ENCODE assay signal across 1 cellular context in the genomic region with DNA sequence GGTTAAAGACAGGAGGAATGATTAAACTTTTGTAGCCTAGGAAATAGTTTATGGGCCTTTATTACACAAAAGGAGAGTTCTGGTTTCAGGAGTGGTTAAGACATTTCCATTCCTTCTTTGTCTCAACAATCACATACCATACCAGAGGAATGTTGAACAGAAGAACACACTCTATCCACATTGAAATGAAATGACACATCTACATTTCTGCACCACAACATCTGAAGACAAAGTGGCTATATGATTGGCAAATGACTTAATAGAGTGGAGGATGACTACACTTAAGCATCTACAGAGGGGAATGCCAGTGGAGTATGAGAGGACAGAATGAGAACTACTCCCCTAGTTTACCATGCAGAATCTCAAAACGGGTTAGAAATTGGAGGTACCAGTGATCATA.
TF ChIP-seq lines count a peak whose summit lies in the region.

No MANE protein-coding gene starts in this region.

TF ChIP-seq in SK-N-SH treated with all-trans-retinoic acid at 6 μM for 48 hours, 23 proteins besides CTCF, POLR2A, EP300 and RAD21 (continued from another document):
- TF ChIP-seq, protein P1, sequence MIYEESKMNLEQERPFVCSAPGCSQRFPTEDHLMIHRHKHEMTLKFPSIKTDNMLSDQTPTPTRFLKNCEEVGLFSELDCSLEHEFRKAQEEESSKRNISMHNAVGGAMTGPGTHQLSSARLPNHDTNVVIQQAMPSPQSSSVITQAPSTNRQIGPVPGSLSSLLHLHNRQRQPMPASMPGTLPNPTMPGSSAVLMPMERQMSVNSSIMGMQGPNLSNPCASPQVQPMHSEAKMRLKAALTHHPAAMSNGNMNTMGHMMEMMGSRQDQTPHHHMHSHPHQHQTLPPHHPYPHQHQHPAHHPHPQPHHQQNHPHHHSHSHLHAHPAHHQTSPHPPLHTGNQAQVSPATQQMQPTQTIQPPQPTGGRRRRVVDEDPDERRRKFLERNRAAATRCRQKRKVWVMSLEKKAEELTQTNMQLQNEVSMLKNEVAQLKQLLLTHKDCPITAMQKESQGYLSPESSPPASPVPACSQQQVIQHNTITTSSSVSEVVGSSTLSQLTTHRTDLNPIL (CRISPR knock-in tag; IDR thresholded peaks at IDR 0.05; ENCODE audit: low read depth): no peak
- TF ChIP-seq ZC3H10 (CRISPR knock-in tag; IDR thresholded peaks at IDR 0.05) (no peak), CSDC2 (CRISPR knock-in tag; IDR thresholded peaks at IDR 0.05) (no peak), RARB (CRISPR knock-in tag; IDR thresholded peaks at IDR 0.05) (no peak), ZFP30 (CRISPR knock-in tag; IDR thresholded peaks at IDR 0.05) (no peak), ZNF565 (CRISPR knock-in tag; conservative IDR thresholded peaks at IDR 0.05; ENCODE audit: low read depth) (no peak), ESRRG (CRISPR knock-in tag; IDR thresholded peaks at IDR 0.05) (no peak)
TF ChIP-seq in SK-N-SH treated with all-trans-retinoic acid at 6 μM for 48 hours: peak in this region for 0.
